In the genomic region with DNA sequence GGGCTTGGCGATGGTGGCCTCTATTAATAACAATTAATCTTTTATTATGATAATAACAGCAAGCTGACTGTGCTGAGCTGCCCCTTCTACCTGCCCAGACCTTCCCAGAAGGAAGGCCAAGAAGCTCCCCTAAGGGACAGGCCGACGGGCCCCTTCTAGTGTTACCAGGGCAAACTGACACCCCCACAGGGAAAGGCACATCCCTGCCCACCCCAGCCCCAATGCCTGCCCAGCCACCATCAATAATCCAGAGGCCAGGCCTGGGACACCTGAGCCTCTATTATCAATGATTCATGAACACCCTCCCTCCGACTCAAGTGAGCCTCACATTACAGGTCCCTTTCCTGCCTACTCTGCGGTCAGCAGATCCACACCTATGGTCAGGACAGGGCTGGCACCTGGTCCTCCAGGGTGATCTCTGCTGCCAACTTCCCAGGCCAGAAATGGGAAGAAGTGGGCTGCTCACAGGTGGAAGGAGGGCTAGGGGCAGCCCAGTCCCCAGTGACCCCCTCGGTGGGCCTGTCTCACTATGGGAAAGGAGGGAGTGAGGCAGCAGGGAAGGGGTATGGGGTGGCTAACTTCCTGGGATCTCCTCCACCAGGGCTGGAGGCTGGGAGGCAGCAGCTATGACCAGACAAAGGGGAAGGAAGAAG, we compare ENCODE assay signal across 9 cellular contexts. TPM values are rescaled to one million over a fixed set of nuclear protein-coding genes. Genes with fewer than 3 reads are reported as not detected.
DNase-seq lines count a peak whose midpoint lies in the region; ATAC-seq lines count a peak whose summit lies in the region.
"Had no signal": no experiment of that assay in that cellular context is flagged by ENCODE, and none has a peak within 500 bp of the region (broad histone marks: within the 10 kb centered on the region; RNA-seq: fewer than 3 reads in every experiment).

No MANE protein-coding gene starts in this region.

- no peaks in the 10 kb centered on the region for H3K9me3 Mint-ChIP-seq in activated naive CD4-positive, alpha-beta T cell treated with anti-CD3 and anti-CD28 coated beads, Interleukin-2, amount 50 U/mL, for 72 hours
- no peaks in the 10 kb centered on the region for H3K9me3 Mint-ChIP-seq in stimulated activated naive CD8-positive, alpha-beta T cell treated with anti-CD3 and anti-CD28 coated beads, Interleukin-15, amount 100 ng/mL, for 72 hours

- peaks cover 14 to 34% of the 10 kb centered on the region in 2 donors for H3K36me3 Mint-ChIP-seq in activated naive CD4-positive, alpha-beta T cell treated with anti-CD3 and anti-CD28 coated beads, Interleukin-2, amount 50 U/mL, for 72 hours

- no peak for ATAC-seq in activated naive CD4-positive, alpha-beta T cell treated with anti-CD3 and anti-CD28 coated beads, Interleukin-2, amount 50 U/mL, for 72 hours
- no peak for ATAC-seq in stimulated activated naive CD8-positive, alpha-beta T cell treated with anti-CD3 and anti-CD28 coated beads, Interleukin-15, amount 100 ng/mL, for 72 hours
- ATAC-seq in GM19397 (IDR thresholded peaks at IDR 0.05; ENCODE audit: unreplicated experiment) = no peak
- ATAC-seq in HG03045 (IDR thresholded peaks at IDR 0.05; ENCODE audit: unreplicated experiment) = no peak
- ATAC-seq in GM19328 (IDR thresholded peaks at IDR 0.05; ENCODE audit: unreplicated experiment) = no peak

- H3K4me1 Mint-ChIP-seq in stimulated activated naive CD8-positive, alpha-beta T cell treated with anti-CD3 and anti-CD28 coated beads, Interleukin-15, amount 100 ng/mL, for 72 hours = peaks cover 90% of the 10 kb centered on the region

- DNase-seq in NCI-H2196 (lab: John Stamatoyannopoulos, UW; ENCODE audit: unreplicated experiment) (peak; percentile 24), NCI-H2196 treated with DMSO at 0.1 percent for 48 hours (lab: John Stamatoyannopoulos, UW; ENCODE audit: unreplicated experiment) (no peak)
- DNase-seq in activated naive CD4-positive, alpha-beta T cell treated with anti-CD3 and anti-CD28 coated beads, Interleukin-2, amount 50 U/mL, for 72 hours (ENCODE audit: low spot score in 2 of 2) = peak in 1 of 2 donors; percentile 1
- DNase-seq in stimulated activated naive CD8-positive, alpha-beta T cell treated with anti-CD3 and anti-CD28 coated beads, Interleukin-15, amount 100 ng/mL, for 72 hours = no peak

- H3K9me3 ChIP-seq in iPS-18c (ENCODE audit: control insufficient read depth, insufficient read depth, low read length) = no peaks in the 10 kb centered on the region

- peak overlapping the region; percentile 99; the same call in 1 of the 2 replicates for H3K4me3 ChIP-seq in iPS-18c (ENCODE audit: insufficient read depth, low read depth, low read length)

- H3K27ac Mint-ChIP-seq in activated naive CD4-positive, alpha-beta T cell treated with anti-CD3 and anti-CD28 coated beads, Interleukin-2, amount 50 U/mL, for 72 hours = peak overlapping the region; percentile 81 to 94
- H3K27ac Mint-ChIP-seq in stimulated activated naive CD8-positive, alpha-beta T cell treated with anti-CD3 and anti-CD28 coated beads, Interleukin-15, amount 100 ng/mL, for 72 hours = peak overlapping the region; percentile 74 to 97

- H3K4me3 Mint-ChIP-seq in stimulated activated naive CD8-positive, alpha-beta T cell treated with anti-CD3 and anti-CD28 coated beads, Interleukin-15, amount 100 ng/mL, for 72 hours = peak overlapping the region; percentile 96 to 98

- H3K27me3 Mint-ChIP-seq in stimulated activated naive CD8-positive, alpha-beta T cell treated with anti-CD3 and anti-CD28 coated beads, Interleukin-15, amount 100 ng/mL, for 72 hours = no peaks in the 10 kb centered on the region

RNA-seq across cellular contexts. Expression of gene TWF2, which starts 1.8 kb away (rescaled TPM):
- total RNA-seq in activated naive CD4-positive, alpha-beta T cell treated with anti-CD3 and anti-CD28 coated beads, Interleukin-2, amount 50 U/mL, for 72 hours = 100 to 1,000 TPM in 1 of 2 donors, 10 to 100 TPM in 1; 75.8 to 139 TPM

RNA-seq across cellular contexts. Expression of gene PPM1M, which starts 8.4 kb away (rescaled TPM):
- total RNA-seq in activated naive CD4-positive, alpha-beta T cell treated with anti-CD3 and anti-CD28 coated beads, Interleukin-2, amount 50 U/mL, for 72 hours = 10 to 100 TPM; 52.3 to 74.1 TPM

RNA-seq across cellular contexts. Expression of gene TLR9, which starts 11.7 kb away (rescaled TPM):
- under 1 TPM; 0.18 to 0.86 TPM for total RNA-seq in activated naive CD4-positive, alpha-beta T cell treated with anti-CD3 and anti-CD28 coated beads, Interleukin-2, amount 50 U/mL, for 72 hours
- total RNA-seq: renal cortical epithelial cell had no signal

RNA-seq across cellular contexts. Expression of gene ALAS1, which starts 39.2 kb away (rescaled TPM):
- total RNA-seq in activated naive CD4-positive, alpha-beta T cell treated with anti-CD3 and anti-CD28 coated beads, Interleukin-2, amount 50 U/mL, for 72 hours = 10 to 100 TPM; 56.1 to 72.0 TPM

RNA-seq across cellular contexts. Expression of gene WDR82, which starts 41.3 kb away (rescaled TPM):
- 100 to 1,000 TPM in 1 of 2 donors, 10 to 100 TPM in 1; 96.6 to 129 TPM for total RNA-seq in activated naive CD4-positive, alpha-beta T cell treated with anti-CD3 and anti-CD28 coated beads, Interleukin-2, amount 50 U/mL, for 72 hours
